In the genomic region with DNA sequence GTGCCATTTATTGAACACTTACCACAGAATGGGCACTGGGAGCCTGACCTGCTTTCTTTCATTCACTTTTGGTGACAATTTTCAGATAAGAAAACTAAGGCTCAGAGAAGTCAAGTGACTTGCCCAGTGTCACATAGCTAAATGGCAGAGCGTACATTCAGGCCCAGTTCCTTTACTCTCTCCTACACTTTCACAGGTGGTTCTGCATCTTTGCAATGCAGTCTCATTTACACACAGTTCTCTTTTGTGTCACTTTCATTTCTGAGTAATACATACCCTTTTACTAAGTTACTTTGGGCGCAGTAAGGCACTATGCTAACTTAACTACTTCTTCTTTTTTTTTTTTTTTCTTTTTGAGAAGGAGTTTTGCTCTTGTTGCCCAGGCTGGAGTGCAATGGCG, we compare ENCODE assay signal across 10 cellular contexts. TPM values are rescaled to one million over a fixed set of nuclear protein-coding genes. Genes with fewer than 3 reads are reported as not detected.
DNase-seq lines count a peak whose midpoint lies in the region; ATAC-seq and TF ChIP-seq lines count a peak whose summit lies in the region.
"Had no signal": no experiment of that assay in that cellular context is flagged by ENCODE, and none has a peak within 500 bp of the region (broad histone marks: within the 10 kb centered on the region; RNA-seq: fewer than 3 reads in every experiment).

No MANE protein-coding gene starts in this region.

- H3K27me3 Mint-ChIP-seq in activated B cell treated with CpG ODN at 0.5 μM for 24 hours = peaks cover 12% of the 10 kb centered on the region

- TF ChIP-seq CTCF in GM12864 (IDR thresholded peaks at IDR 0.05; ENCODE audit: low read depth, low read length, missing control alignments) = no peak
- TF ChIP-seq CTCF in activated B cell treated with CpG ODN at 0.5 μM for 24 hours (IDR thresholded peaks at IDR 0.05) = no peak
- TF ChIP-seq CTCF in PC-9 (conservative IDR thresholded peaks at IDR 0.05) = no peak

- H3K27ac Mint-ChIP-seq in activated B cell treated with CpG ODN at 0.5 μM for 24 hours = no peak overlapping the region

- POLR2A ChIA-PET in activated B cell treated with CpG ODN at 0.5 μM for 24 hours (lab: Charles Lee) = no interaction called here
- POLR2A ChIA-PET in PC-9 (lab: Charles Lee; ENCODE audit: unreplicated experiment) = no interaction called here

- H3K9me3 ChIP-seq in PC-9 (ENCODE audit: insufficient read depth, low read depth) = no peaks in the 10 kb centered on the region

- H3F3A ChIP-seq in PC-9 (ENCODE audit: insufficient read depth, low read depth) = peaks cover 22% of the 10 kb centered on the region

- no peak overlapping the region for H3K4me3 Mint-ChIP-seq in activated B cell treated with CpG ODN at 0.5 μM for 24 hours

- H3K4me1 ChIP-seq in PC-9 (replicated peaks; ENCODE audit: insufficient read depth) = peaks cover 55% of the 10 kb centered on the region

- H3K27ac ChIP-seq in PC-9 = no peak overlapping the region
- H3K27ac ChIP-seq: RWPE1 had no signal

- no TSS peak for BruUV-seq in PC-9 (replicated peaks; lab: Mats Ljungman, UMichigan)

- peaks cover 4% of the 10 kb centered on the region for H3K36me3 Mint-ChIP-seq in activated B cell treated with CpG ODN at 0.5 μM for 24 hours (ENCODE audit: low read depth)

- peak; percentile 86 for ATAC-seq in GM19455 (IDR thresholded peaks at IDR 0.05; ENCODE audit: unreplicated experiment)
- ATAC-seq in HG03103 (IDR thresholded peaks at IDR 0.05; ENCODE audit: low read depth, unreplicated experiment) = peak; percentile 93
- peak; percentile 94 for ATAC-seq in activated B cell treated with CpG ODN at 0.5 μM for 24 hours (ENCODE audit: low read depth)
- ATAC-seq: HepG2 had no signal

- no peaks in the 10 kb centered on the region for H3K9me2 ChIP-seq in PC-9 (ENCODE audit: insufficient read depth)

- H3K79me2 ChIP-seq in PC-9 (ENCODE audit: low read depth) = peaks cover 88% of the 10 kb centered on the region

- H3K4me1 Mint-ChIP-seq in activated B cell treated with CpG ODN at 0.5 μM for 24 hours = peaks cover 29% of the 10 kb centered on the region

- H3K27me3 ChIP-seq in PC-9 (ENCODE audit: insufficient read depth, low read depth) = no peaks in the 10 kb centered on the region

- CTCF ChIA-PET in activated B cell treated with CpG ODN at 0.5 μM for 24 hours (lab: Charles Lee) = no interaction called here
- CTCF ChIA-PET in PC-9 (lab: Charles Lee) = no interaction called here

- peak; percentile 45 for DNase-seq in GM12864 (ENCODE audit: low read depth)
- no peak for DNase-seq in activated B cell treated with CpG ODN at 0.5 μM for 24 hours
- DNase-seq in activated gamma-delta T cell (lab: John Stamatoyannopoulos, UW) = no peak
- no peak for DNase-seq in NCI-H146 treated with DMSO at 0.1 percent for 48 hours (lab: John Stamatoyannopoulos, UW; ENCODE audit: unreplicated experiment)
- no peak for DNase-seq in iPS-NIHi11 (ENCODE audit: low spot score)
- DNase-seq in PC-9 = no peak

- H3K4me2 ChIP-seq in PC-9 = no peak overlapping the region

- H3K4me3 ChIP-seq in GM12864 (ENCODE audit: low read depth, low read length) = no peak overlapping the region
- H3K4me3 ChIP-seq in PC-9 = no peak overlapping the region

- H2AFZ ChIP-seq in PC-9 = no peak overlapping the region

- peaks cover 5% of the 10 kb centered on the region; the same call in 1 of the 2 replicates for H4K20me1 ChIP-seq in PC-9 (ENCODE audit: insufficient read depth)

- H3K9me3 Mint-ChIP-seq in activated B cell treated with CpG ODN at 0.5 μM for 24 hours = no peaks in the 10 kb centered on the region

- intact Hi-C loops in activated B cell treated with CpG ODN at 0.5 μM for 24 hours (cut with micrococcal nuclease) (no loop called here), PC-9 (cut with micrococcal nuclease; ENCODE audit: unreplicated experiment) (no loop called here)

- H3K36me3 ChIP-seq in PC-9 (ENCODE audit: low read depth) = peaks cover 7% of the 10 kb centered on the region

RNA-seq across cellular contexts. Expression of a gene that starts 8.3 kb away (rescaled TPM):
- 3.1 and 3.9 TPM in 2 replicates for total RNA-seq in activated B cell treated with CpG ODN at 0.5 μM for 24 hours
- 8.5 and 9.3 TPM in 2 replicates for total RNA-seq in PC-9 (2021)

RNA-seq across cellular contexts. Expression of a gene that starts 53.6 kb away (rescaled TPM):
- total RNA-seq in activated B cell treated with CpG ODN at 0.5 μM for 24 hours (11.1 and 14.0 TPM in 2 replicates), PC-9 (2021) (24.9 and 31.1 TPM in 2 replicates)
